In the genomic region with DNA sequence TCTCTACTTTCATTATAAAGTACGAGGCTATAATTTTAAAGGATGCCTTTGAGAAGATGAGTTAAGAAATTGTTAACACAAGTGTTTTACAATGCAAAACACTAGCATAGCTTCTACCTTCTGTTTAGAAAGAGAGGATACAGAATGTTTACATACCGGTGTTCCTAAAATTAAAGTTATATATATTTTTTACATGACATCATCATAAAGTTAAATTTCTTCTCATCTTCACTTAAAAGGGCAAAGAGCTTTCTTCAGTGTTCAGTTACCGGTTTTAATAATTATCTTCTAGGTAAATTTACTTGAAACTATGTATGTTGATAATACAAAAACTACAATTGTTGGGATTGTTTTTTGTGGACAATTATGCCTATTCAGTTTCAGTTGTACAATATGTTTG, we compare ENCODE assay signal across 21 cellular contexts. TPM values are rescaled to one million over a fixed set of nuclear protein-coding genes. Genes with fewer than 3 reads are reported as not detected.
DNase-seq lines count a peak whose midpoint lies in the region; ATAC-seq, FAIRE-seq and TF ChIP-seq lines count a peak whose summit lies in the region.
"Had no signal": no experiment of that assay in that cellular context is flagged by ENCODE, and none has a peak within 500 bp of the region (broad histone marks: within the 10 kb centered on the region; RNA-seq: fewer than 3 reads in every experiment).

No MANE protein-coding gene starts in this region.

- 79 to 87% (median 82%) methylated on average over 3 of the region's 3 CpGs for WGBS in heart left ventricle, 4 donors

- intact Hi-C loops in left ventricle myocardium inferior (cut with micrococcal nuclease), result no loop called here
- intact Hi-C loops in heart left ventricle (cut with DNase I), result no loop called here

- peaks cover 17% of the 10 kb centered on the region for H3K4me1 ChIP-seq in left ventricle myocardium inferior
- H3K4me1 ChIP-seq in heart left ventricle, result peaks cover 0 to 8% (median 0%) of the 10 kb centered on the region in 12 donors
- peaks cover 50% of the 10 kb centered on the region for H3K4me1 ChIP-seq in SJSA1 (replicated peaks)
- H3K4me1 ChIP-seq: BE2C had no signal

- H3K4me1 Mint-ChIP-seq in mesothelial cell of epicardium, result no peaks in the 10 kb centered on the region
- H3K4me1 Mint-ChIP-seq: GM23338 had no signal

- H3K36me3 ChIP-seq in left ventricle myocardium inferior, result peaks cover 37% of the 10 kb centered on the region
- H3K36me3 ChIP-seq in heart left ventricle, result peaks cover 0 to 81% (median 25%) of the 10 kb centered on the region in 9 donors
- H3K36me3 ChIP-seq in SJSA1, result peaks cover 11% of the 10 kb centered on the region

- H3K27me3 ChIP-seq in left ventricle myocardium inferior (ENCODE audit: low read depth) (no peaks in the 10 kb centered on the region), heart left ventricle (no peaks in the 10 kb centered on the region), SJSA1 (replicated peaks) (no peaks in the 10 kb centered on the region)
- H3K27me3 ChIP-seq: BE2C had no signal

- peak; percentile 71 for FAIRE-seq in islet of Langerhans (lab: Jason Lieb, UNC)
- FAIRE-seq: G401.6, GM12892, GM19239, K562 had no signal

- DNase-seq in left ventricle myocardium inferior, result no peak
- DNase-seq in heart left ventricle, result no peak
- no peak for DNase-seq in SJSA1 (ENCODE audit: low read depth in 1 of 2, low spot score in 2 of 2)
- DNase-seq in stimulated activated CD4-positive, alpha-beta T cell treated with anti-CD3 and anti-CD28 coated beads, Interleukin-4, amount 100 ng/mL, for 24 hours, result no peak
- DNase-seq in mesothelial cell of epicardium (ENCODE audit: low spot score in 2 of 2, unreplicated experiment in 2 of 2), result no peak
- no peak for DNase-seq in NCI-H2081 (lab: John Stamatoyannopoulos, UW)
- DNase-seq: ACHN; BE2C; CD4-positive, alpha-beta memory T cell; DMS79; NCI-H1092 treated with DMSO at 0.1 percent for 48 hours; NCI-H1694 treated with DMSO at 0.1 percent for 48 hours; NCI-H2171; NCI-H446 treated with DMSO at 0.1 percent for 48 hours; NCI-H774 had no signal

- no peak overlapping the region for H3K27ac Mint-ChIP-seq in mesothelial cell of epicardium
- H3K27ac Mint-ChIP-seq: GM23338 had no signal

- H3K9me3 ChIP-seq in left ventricle myocardium inferior (replicated peaks) (no peaks in the 10 kb centered on the region), heart left ventricle (no peaks in the 10 kb centered on the region), SJSA1 (replicated peaks) (no peaks in the 10 kb centered on the region)
- H3K9me3 ChIP-seq: BE2C had no signal

- no peak for TF ChIP-seq POLR2A in heart left ventricle (IDR thresholded peaks at IDR 0.05)

- H3K9me3 Mint-ChIP-seq in mesothelial cell of epicardium, result no peaks in the 10 kb centered on the region
- H3K9me3 Mint-ChIP-seq: CD4-positive, alpha-beta memory T cell; GM23338 had no signal

- H3K36me3 Mint-ChIP-seq in mesothelial cell of epicardium, result peaks cover 55% of the 10 kb centered on the region

- ATAC-seq in heart left ventricle, result no peak
- ATAC-seq: GM23338, K562 had no signal

- no peak overlapping the region for H3K4me3 Mint-ChIP-seq in mesothelial cell of epicardium
- H3K4me3 Mint-ChIP-seq: CD4-positive, alpha-beta memory T cell; GM23338 had no signal

- H3K27ac ChIP-seq in left ventricle myocardium inferior (replicated peaks), result peak overlapping the region; percentile 41
- H3K27ac ChIP-seq in heart left ventricle, result peak overlapping the region in 3 of 12 donors; percentile 30 to 55 (median 47)
- H3K27ac ChIP-seq in SJSA1, result peak overlapping the region; percentile 52

- no peak for TF ChIP-seq CTCF in left ventricle myocardium inferior (IDR thresholded peaks at IDR 0.05; ENCODE audit: borderline replicate concordance)
- TF ChIP-seq CTCF in heart left ventricle (IDR thresholded peaks at IDR 0.05), result no peak
- TF ChIP-seq CTCF in mesothelial cell of epicardium (IDR thresholded peaks at IDR 0.05; ENCODE audit: unreplicated experiment), result no peak

- no peaks in the 10 kb centered on the region for H3K27me3 Mint-ChIP-seq in mesothelial cell of epicardium (ENCODE audit: low read depth)
- H3K27me3 Mint-ChIP-seq: CD4-positive, alpha-beta memory T cell had no signal

- H3K4me3 ChIP-seq in left ventricle myocardium inferior (no peak overlapping the region), heart left ventricle (no peak overlapping the region), SJSA1 (no peak overlapping the region)
- H3K4me3 ChIP-seq: GM23338, K562 had no signal

RNA-seq across cellular contexts. Expression of gene TM2D3, which starts 32.7 kb away (rescaled TPM):
- total RNA-seq in left ventricle myocardium inferior (50.6 TPM), heart left ventricle (10 to 100 TPM; 43.7 to 60.4 (median 49.5) TPM), mesothelial cell of epicardium (49.3 to 51.9 TPM (median 51.2 TPM) in 3 replicates)
- polyA plus RNA-seq in heart left ventricle, result 10 to 100 TPM; 46.2 to 63.8 TPM
- 45.7 and 50.5 TPM in 2 replicates for total RNA-seq in SJSA1 (2014; rRNA removed; shearing (Covaris generic))

RNA-seq across cellular contexts. Expression of gene TARS3, which starts 39.4 kb away (rescaled TPM):
- total RNA-seq in left ventricle myocardium inferior, result 36.2 TPM
- total RNA-seq in heart left ventricle, result 10 to 100 TPM; 19.4 to 44.3 (median 38.0) TPM
- 10 to 100 TPM in 1 of 2 donors, 1 to 10 TPM in 1; 8.3 to 31.3 TPM for polyA plus RNA-seq in heart left ventricle
- 20.7 and 30.2 TPM in 2 replicates for total RNA-seq in SJSA1 (2014; rRNA removed; shearing (Covaris generic))
- 18.1 to 22.4 TPM (median 21.0 TPM) in 3 replicates for total RNA-seq in mesothelial cell of epicardium
